In the genomic region with DNA sequence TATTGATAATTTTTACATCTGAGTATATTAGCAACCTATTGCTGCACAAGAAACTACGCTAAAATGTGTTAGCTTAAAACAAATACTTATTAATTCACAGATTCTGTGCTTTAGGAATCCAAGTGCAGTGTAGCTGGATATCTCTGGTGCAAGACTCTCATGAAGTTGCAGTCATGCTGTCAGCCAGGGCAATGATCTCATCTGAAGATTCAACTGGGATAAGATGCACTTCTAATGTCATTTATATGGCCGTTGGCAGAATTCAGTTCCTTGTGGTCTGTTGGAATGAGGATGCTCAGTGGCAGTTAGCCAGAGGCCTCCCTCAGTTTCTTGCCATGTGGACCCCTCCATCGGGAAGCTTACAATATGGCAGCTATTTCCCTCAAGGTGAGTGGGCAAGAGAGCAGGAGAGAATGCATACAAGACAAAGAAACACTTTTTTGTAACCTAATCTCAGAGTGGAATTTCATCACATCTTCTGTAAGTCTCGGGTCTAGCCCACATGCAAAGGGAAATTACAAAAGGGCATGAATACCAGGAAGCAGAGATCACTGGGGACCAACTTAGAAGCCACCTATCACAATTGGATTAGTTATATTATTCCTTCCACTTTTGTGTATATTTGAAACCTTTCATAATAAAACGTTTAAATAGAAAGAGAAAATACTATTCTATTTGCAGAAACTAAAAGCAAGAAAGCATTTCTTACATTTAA, we compare ENCODE assay signal across 28 cellular contexts.
"Had no signal": no experiment of that assay in that cellular context is flagged by ENCODE, and none has a peak within 500 bp of the region (broad histone marks: within the 10 kb centered on the region; RNA-seq: fewer than 3 reads in every experiment).

No MANE protein-coding gene starts in this region.

- H3K9ac ChIP-seq: KMS-11 had no signal

- H3K4me2 ChIP-seq: KMS-11 had no signal

- H3K4me3 ChIP-seq: ascending aorta, MG63, SK-N-MC had no signal

- H3K27me3 ChIP-seq: ascending aorta, MG63 had no signal

- H3K4me1 Mint-ChIP-seq: activated B cell treated with CpG ODN at 0.5 μM for 24 hours; activated CD4-positive, alpha-beta T cell treated with anti-CD3 and anti-CD28 coated beads, Interleukin-2, amount 10 ng/mL, durations not matched to agents 24 days and 14 days; activated CD8-positive, alpha-beta memory T cell treated with anti-CD3 and anti-CD28 coated beads, Interleukin-2, amount 10 ng/mL, durations not matched to agents 7 days and 5 days; activated naive CD8-positive, alpha-beta T cell treated with anti-CD3 and anti-CD28 coated beads, Interleukin-2, amount 50 U/mL, for 24 hours had no signal

- H3K9me3 ChIP-seq: ascending aorta had no signal

- H3K27ac ChIP-seq: ascending aorta, KMS-11, SK-N-MC had no signal

- ATAC-seq: activated CD8-positive, alpha-beta memory T cell treated with anti-CD3 and anti-CD28 coated beads, Interleukin-2, amount 10 ng/mL, durations not matched to agents 7 days and 5 days; activated naive CD4-positive, alpha-beta T cell treated with anti-CD3 and anti-CD28 coated beads, Interleukin-2, amount 50 U/mL, for 72 hours; activated naive CD8-positive, alpha-beta T cell treated with anti-CD3 and anti-CD28 coated beads, Interleukin-2, amount 50 U/mL, for 24 hours; Right ventricle myocardium inferior; T-cell had no signal

- H3K4me3 Mint-ChIP-seq: activated B cell treated with CpG ODN at 0.5 μM for 24 hours; activated CD4-positive, alpha-beta T cell treated with anti-CD3 and anti-CD28 coated beads, Interleukin-2, amount 10 ng/mL, durations not matched to agents 24 days and 14 days; activated CD8-positive, alpha-beta memory T cell treated with anti-CD3 and anti-CD28 coated beads, Interleukin-2, amount 10 ng/mL, durations not matched to agents 7 days and 5 days; activated naive CD8-positive, alpha-beta T cell treated with anti-CD3 and anti-CD28 coated beads, Interleukin-2, amount 50 U/mL, for 24 hours; activated T-cell treated with anti-CD3 and anti-CD28 coated beads, Interleukin-2, amount 50 U/mL, for 24 hours; brain; T-cell had no signal

- DNase-seq: activated B cell treated with CpG ODN at 0.5 μM for 24 hours; activated CD4-positive, alpha-beta T cell treated with anti-CD3 and anti-CD28 coated beads for 1 hour; activated CD4-positive, alpha-beta T cell treated with anti-CD3 and anti-CD28 coated beads, Interleukin-2, amount 10 ng/mL, durations not matched to agents 24 days and 14 days; activated CD4-positive, alpha-beta T cell treated with anti-CD3 and anti-CD28 coated beads, Interleukin-2, amount 50 U/mL, for 48 hours; activated CD8-positive, alpha-beta memory T cell treated with anti-CD3 and anti-CD28 coated beads, Interleukin-2, amount 10 ng/mL, durations not matched to agents 7 days and 5 days; activated effector memory CD4-positive, alpha-beta T cell treated with anti-CD3 and anti-CD28 coated beads, Interleukin-2, amount 50 U/mL, for 16 hours; activated naive CD4-positive, alpha-beta T cell treated with Interleukin-2 at 50 U/mL for 16 hours; activated naive CD8-positive, alpha-beta T cell treated with anti-CD3 and anti-CD28 coated beads, Interleukin-2, amount 50 U/mL, for 24 hours; activated T-cell treated with anti-CD3 and anti-CD28 coated beads, Interleukin-2, amount 50 U/mL, for 24 hours; amniotic stem cell; MG63; NCI-H1048; NCI-H1930; NCI-H2171; NCI-H226; NCI-H526 treated with DMSO at 0.1 percent for 48 hours; NCI-H82; RPMI8226; T-cell; T-helper 2 cell; T1000 had no signal

- H3K27ac Mint-ChIP-seq: activated B cell treated with CpG ODN at 0.5 μM for 24 hours; activated CD4-positive, alpha-beta T cell treated with anti-CD3 and anti-CD28 coated beads, Interleukin-2, amount 10 ng/mL, durations not matched to agents 24 days and 14 days; activated CD8-positive, alpha-beta memory T cell treated with anti-CD3 and anti-CD28 coated beads, Interleukin-2, amount 10 ng/mL, durations not matched to agents 7 days and 5 days; activated naive CD4-positive, alpha-beta T cell treated with anti-CD3 and anti-CD28 coated beads, Interleukin-2, amount 50 U/mL, for 72 hours; activated naive CD8-positive, alpha-beta T cell treated with anti-CD3 and anti-CD28 coated beads, Interleukin-2, amount 50 U/mL, for 24 hours; activated T-cell treated with anti-CD3 and anti-CD28 coated beads, Interleukin-2, amount 50 U/mL, for 24 hours; brain; T-cell had no signal

- FAIRE-seq: TTC549 had no signal

- H3K27me3 Mint-ChIP-seq: activated B cell treated with CpG ODN at 0.5 μM for 24 hours; activated CD4-positive, alpha-beta T cell treated with anti-CD3 and anti-CD28 coated beads, Interleukin-2, amount 10 ng/mL, durations not matched to agents 24 days and 14 days; activated CD8-positive, alpha-beta memory T cell treated with anti-CD3 and anti-CD28 coated beads, Interleukin-2, amount 10 ng/mL, durations not matched to agents 7 days and 5 days; activated naive CD8-positive, alpha-beta T cell treated with anti-CD3 and anti-CD28 coated beads, Interleukin-2, amount 50 U/mL, for 24 hours; activated T-cell treated with anti-CD3 and anti-CD28 coated beads, Interleukin-2, amount 50 U/mL, for 24 hours; brain; T-cell had no signal

- H3K36me3 ChIP-seq: MG63 had no signal
